In genomic region chr18:75923169-75923568, GRCh38 we compare ENCODE assay signal across 13 cellular contexts.
DNase-seq lines count a peak whose midpoint lies in the region; ATAC-seq and TF ChIP-seq lines count a peak whose summit lies in the region.
"Had no signal": no experiment of that assay in that cellular context is flagged by ENCODE, and none has a peak within 500 bp of the region (broad histone marks: within the 10 kb centered on the region; RNA-seq: fewer than 3 reads in every experiment).

No MANE protein-coding gene starts in this region.

- H3K4me2 ChIP-seq in skeletal muscle satellite cell (ENCODE audit: low read length), result peak overlapping the region; percentile 0

- H3K9me3 ChIP-seq in right atrium auricular region (no peaks in the 10 kb centered on the region), skeletal muscle satellite cell (replicated peaks; ENCODE audit: low read length) (no peaks in the 10 kb centered on the region)
- H3K9me3 ChIP-seq: vagina had no signal

- in situ Hi-C loops in brain microvascular endothelial cell (cut with HindIII; ENCODE audit: low pct_ligation_motif_present, low sequenced_read_pairs), result no loop called here

- peak; percentile 5 for DNase-seq in HFF-Myc (ENCODE audit: extremely low read depth, low read depth)
- DNase-seq in brain microvascular endothelial cell, result peak; percentile 1
- peak; percentile 78 for DNase-seq in right atrium auricular region (ENCODE audit: low spot score)
- DNase-seq in NCI-H524 treated with DMSO at 0.1 percent for 48 hours (lab: John Stamatoyannopoulos, UW), result no peak
- no peak for DNase-seq in activated CD4-positive, alpha-beta T cell treated with anti-CD3 and anti-CD28 coated beads, Interleukin-2, amount 50 U/mL, for 4 hours
- no peak for DNase-seq in NCI-H1417 treated with DMSO at 0.1 percent for 48 hours (lab: John Stamatoyannopoulos, UW)
- DNase-seq: activated naive CD4-positive, alpha-beta T cell; DMS53; foreskin keratinocyte; stimulated activated CD4-positive, alpha-beta T cell treated with anti-CD3 and anti-CD28 coated beads, Interleukin-4, amount 100 ng/mL, for 1 hour had no signal

- H3K4me3 ChIP-seq in HFF-Myc (replicated peaks; ENCODE audit: low read depth, low read length) (no peak overlapping the region), brain microvascular endothelial cell (ENCODE audit: low read depth, low read length) (no peak overlapping the region), right atrium auricular region (no peak overlapping the region), skeletal muscle satellite cell (ENCODE audit: low read length) (no peak overlapping the region)
- H3K4me3 ChIP-seq: vagina had no signal

- H3K4me1 ChIP-seq in right atrium auricular region, result peaks cover 0 to 13% of the 10 kb centered on the region in 2 donors
- peaks cover 26% of the 10 kb centered on the region for H3K4me1 ChIP-seq in skeletal muscle satellite cell (ENCODE audit: control insufficient read depth, insufficient read depth, low read length)
- H3K4me1 ChIP-seq: foreskin keratinocyte, vagina had no signal

- TF ChIP-seq CTCF in HFF-Myc (IDR thresholded peaks at IDR 0.05; ENCODE audit: low read depth, low read length, missing control alignments), result no peak
- TF ChIP-seq CTCF in brain microvascular endothelial cell (IDR thresholded peaks at IDR 0.05; ENCODE audit: low read depth, low read length, missing control alignments), result no peak
- TF ChIP-seq CTCF in right atrium auricular region (IDR thresholded peaks at IDR 0.05), result no peak

- ATAC-seq in HG02938 (IDR thresholded peaks at IDR 0.05; ENCODE audit: unreplicated experiment), result no peak
- ATAC-seq: foreskin keratinocyte had no signal

- H3K36me3 ChIP-seq in brain microvascular endothelial cell (replicated peaks) (no peaks in the 10 kb centered on the region), right atrium auricular region (no peaks in the 10 kb centered on the region), skeletal muscle satellite cell (ENCODE audit: insufficient read depth, low read length) (no peaks in the 10 kb centered on the region)
- H3K36me3 ChIP-seq: vagina had no signal

- H3K27me3 ChIP-seq in brain microvascular endothelial cell (replicated peaks) (no peaks in the 10 kb centered on the region), right atrium auricular region (no peaks in the 10 kb centered on the region), skeletal muscle satellite cell (ENCODE audit: control insufficient read depth, insufficient read depth, low read length) (no peaks in the 10 kb centered on the region)
- H3K27me3 ChIP-seq: foreskin keratinocyte, vagina had no signal

- H3K27ac ChIP-seq in brain microvascular endothelial cell (no peak overlapping the region), right atrium auricular region (peak overlapping the region in 1 of 2 donors; percentile 41)
- H3K27ac ChIP-seq: foreskin keratinocyte, vagina had no signal

- H3K9ac ChIP-seq in skeletal muscle satellite cell (ENCODE audit: low read depth, low read length), result no peak overlapping the region

Comparison
In these comparisons a context has a peak if more than half of its experiments do, and no peak if none do; other contexts are left out.
1. DNase-seq: peak in HFF-Myc (single experiment), brain microvascular endothelial cell (single experiment) and right atrium auricular region (single experiment); none in NCI-H524 treated with DMSO at 0.1 percent for 48 hours (single experiment), activated CD4-positive, alpha-beta T cell treated with anti-CD3 and anti-CD28 coated beads, Interleukin-2, amount 50 U/mL, for 4 hours (0 of 2) and NCI-H1417 treated with DMSO at 0.1 percent for 48 hours (single experiment).